In genomic region chr3:154113609-154114008, GRCh38 we compare ENCODE assay signal across 25 cellular contexts.
"Had no signal": no experiment of that assay in that cellular context is flagged by ENCODE, and none has a peak within 500 bp of the region (broad histone marks: within the 10 kb centered on the region; RNA-seq: fewer than 3 reads in every experiment).

No MANE protein-coding gene starts in this region.

- H3K27ac ChIP-seq: SK-N-MC, VCaP had no signal

- H3K4me1 Mint-ChIP-seq: activated CD4-positive, alpha-beta T cell treated with anti-CD3 and anti-CD28 coated beads, Interleukin-2, amount 10 ng/mL, durations not matched to agents 7 days and 5 days; activated naive CD8-positive, alpha-beta T cell treated with anti-CD3 and anti-CD28 coated beads, Interleukin-2, amount 50 U/mL, for 24 hours; central memory CD8-positive, alpha-beta T cell; T-cell had no signal

- H3K4me3 ChIP-seq: SK-N-MC had no signal

- H3K27ac Mint-ChIP-seq: activated CD4-positive, alpha-beta memory T cell treated with anti-CD3 and anti-CD28 coated beads for 36 hours; activated CD4-positive, alpha-beta T cell treated with anti-CD3 and anti-CD28 coated beads, Interleukin-2, amount 10 ng/mL, durations not matched to agents 7 days and 5 days; activated naive CD4-positive, alpha-beta T cell treated with anti-CD3 and anti-CD28 coated beads, Interleukin-2, amount 50 U/mL, for 72 hours; activated naive CD8-positive, alpha-beta T cell treated with anti-CD3 and anti-CD28 coated beads, Interleukin-2, amount 50 U/mL, for 24 hours; T-cell had no signal

- H3K9me3 Mint-ChIP-seq: activated CD4-positive, alpha-beta memory T cell treated with anti-CD3 and anti-CD28 coated beads for 36 hours; activated CD4-positive, alpha-beta T cell treated with anti-CD3 and anti-CD28 coated beads, Interleukin-2, amount 10 ng/mL, durations not matched to agents 7 days and 5 days; activated naive CD4-positive, alpha-beta T cell treated with anti-CD3 and anti-CD28 coated beads, Interleukin-2, amount 50 U/mL, for 72 hours; activated naive CD8-positive, alpha-beta T cell treated with anti-CD3 and anti-CD28 coated beads, Interleukin-2, amount 50 U/mL, for 24 hours; activated T-cell treated with anti-CD3 and anti-CD28 coated beads, Interleukin-2, amount 50 U/mL, for 4 hours; brain; central memory CD8-positive, alpha-beta T cell; T-cell had no signal

- DNase-seq: activated CD4-positive, alpha-beta memory T cell treated with anti-CD3 and anti-CD28 coated beads for 36 hours; activated CD4-positive, alpha-beta T cell treated with anti-CD3 and anti-CD28 coated beads, Interleukin-2, amount 10 ng/mL, durations not matched to agents 7 days and 5 days; activated CD4-positive, CD25-positive, alpha-beta regulatory T cell; activated CD8-positive, alpha-beta memory T cell treated with anti-CD3 and anti-CD28 coated beads for 24 hours; activated effector memory CD4-positive, alpha-beta T cell treated with anti-CD3 and anti-CD28 coated beads, Interleukin-2, amount 50 U/mL, for 16 hours; activated naive CD4-positive, alpha-beta T cell treated with Interleukin-2 at 50 U/mL for 16 hours; activated naive CD8-positive, alpha-beta T cell treated with anti-CD3 and anti-CD28 coated beads, Interleukin-2, amount 50 U/mL, for 24 hours; activated T-cell treated with anti-CD3 and anti-CD28 coated beads, Interleukin-2, amount 50 U/mL, for 4 hours; amniotic stem cell; KG1; NCI-H1048; NCI-H1694; NCI-H2029; NCI-H2171 treated with DMSO at 0.1 percent for 48 hours; NCI-H510A treated with DMSO at 0.1 percent for 48 hours; NCI-H82; T-cell; T-helper 2 cell; T1000 had no signal

- ATAC-seq: activated naive CD4-positive, alpha-beta T cell treated with anti-CD3 and anti-CD28 coated beads, Interleukin-2, amount 50 U/mL, for 72 hours; activated naive CD8-positive, alpha-beta T cell treated with anti-CD3 and anti-CD28 coated beads, Interleukin-2, amount 50 U/mL, for 24 hours; activated T-cell treated with anti-CD3 and anti-CD28 coated beads, Interleukin-2, amount 50 U/mL, for 4 hours; T-cell had no signal

- H3K36me3 Mint-ChIP-seq: activated CD4-positive, alpha-beta memory T cell treated with anti-CD3 and anti-CD28 coated beads for 36 hours; activated naive CD4-positive, alpha-beta T cell treated with anti-CD3 and anti-CD28 coated beads, Interleukin-2, amount 50 U/mL, for 72 hours; brain; T-cell had no signal

- FAIRE-seq: astrocyte had no signal

- H3K4me3 Mint-ChIP-seq: activated CD4-positive, alpha-beta memory T cell treated with anti-CD3 and anti-CD28 coated beads for 36 hours; activated CD4-positive, alpha-beta T cell treated with anti-CD3 and anti-CD28 coated beads, Interleukin-2, amount 10 ng/mL, durations not matched to agents 7 days and 5 days; activated naive CD8-positive, alpha-beta T cell treated with anti-CD3 and anti-CD28 coated beads, Interleukin-2, amount 50 U/mL, for 24 hours; activated T-cell treated with anti-CD3 and anti-CD28 coated beads, Interleukin-2, amount 50 U/mL, for 4 hours; central memory CD8-positive, alpha-beta T cell; T-cell had no signal
